9 cellular contexts compared by ENCODE assay signal in the genomic region with DNA sequence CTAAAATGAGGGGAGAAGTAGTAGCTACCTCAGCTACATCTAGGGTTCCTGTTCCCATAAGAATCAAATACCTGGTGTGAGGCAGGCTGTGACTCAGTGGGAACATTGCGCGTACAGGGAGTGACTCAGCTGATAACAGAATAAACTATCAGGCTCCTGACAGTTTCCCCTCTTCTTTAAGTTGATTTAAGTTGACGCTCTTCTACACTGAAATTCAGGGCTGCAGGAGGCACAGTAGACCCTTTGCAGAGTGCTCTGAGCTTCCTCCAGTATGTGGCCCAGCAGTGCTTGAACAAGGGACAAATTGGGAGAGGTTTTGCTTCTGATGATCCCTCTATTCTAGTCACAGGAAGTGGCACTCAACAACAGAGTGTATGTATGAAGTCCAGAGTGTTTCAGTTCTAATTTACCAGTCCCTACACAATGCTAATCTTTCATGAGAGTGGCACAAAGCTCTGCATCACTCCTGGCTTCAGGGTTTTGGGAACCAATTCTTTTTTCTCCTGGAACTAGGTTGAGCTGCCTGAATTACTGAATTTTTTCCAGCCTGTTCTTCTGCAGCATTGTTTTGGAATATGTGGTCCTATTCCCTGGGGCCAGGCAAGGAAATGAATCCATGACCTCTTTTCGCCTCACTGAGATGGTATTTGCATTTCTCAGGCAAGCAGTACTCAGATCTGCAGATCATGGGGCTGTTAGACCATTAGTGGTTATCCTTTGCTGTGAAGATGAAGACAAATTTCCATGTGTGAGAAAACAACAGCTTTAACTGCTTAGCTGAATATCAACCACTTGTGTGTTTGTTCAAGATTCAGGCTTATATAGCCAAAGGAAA. TPM values are rescaled to one million over a fixed set of nuclear protein-coding genes. Genes with fewer than 3 reads are reported as not detected.
DNase-seq lines count a peak whose midpoint lies in the region; ATAC-seq and TF ChIP-seq lines count a peak whose summit lies in the region.
"Had no signal": no experiment of that assay in that cellular context is flagged by ENCODE, and none has a peak within 500 bp of the region (broad histone marks: within the 10 kb centered on the region; RNA-seq: fewer than 3 reads in every experiment).

No MANE protein-coding gene starts in this region.

- H3K4me3 Mint-ChIP-seq in activated CD4-positive, alpha-beta T cell treated with anti-CD3 and anti-CD28 coated beads for 36 hours = no peak overlapping the region

- H3K27ac ChIP-seq in PC-3 (ENCODE audit: low read length) (peak overlapping the region; percentile 63), esophagus squamous epithelium (peak overlapping the region in 3 of 4 donors; percentile 48 to 74 (median 71)), skeletal muscle tissue (ENCODE audit: low read depth, low read length) (peak overlapping the region; percentile 17)

- peaks cover 58% of the 10 kb centered on the region for H3K4me1 Mint-ChIP-seq in activated CD4-positive, alpha-beta T cell treated with anti-CD3 and anti-CD28 coated beads for 36 hours

- peak overlapping the region; percentile 45 for H2AFZ ChIP-seq in PC-3 (ENCODE audit: low read length)

- TF ChIP-seq CTCF in PC-3 (conservative IDR thresholded peaks at IDR 0.05; ENCODE audit: low read depth, low read length) (no peak), esophagus squamous epithelium (IDR thresholded peaks at IDR 0.05) (no peak)

- no peaks in the 10 kb centered on the region for H4K20me1 ChIP-seq in PC-3 (ENCODE audit: low read length)

- CTCF ChIA-PET in activated CD4-positive, alpha-beta T cell treated with anti-CD3 and anti-CD28 coated beads for 36 hours (lab: Charles Lee) = interaction anchor here (0.6 to 8.2 kb wide), 31 partner anchors 11 to 610 kb away, joined by 3 to 124 read pairs (median 5); a partner anchor contains a TSS
- CTCF ChIA-PET in PC-3 (lab: Charles Lee) = interaction anchor here (1.3 to 1.4 kb wide), 2 partner anchors 10 to 61 kb away, joined by 4 to 7 read pairs; no protein-coding TSS in a partner anchor

- H3K27ac Mint-ChIP-seq in activated CD4-positive, alpha-beta T cell treated with anti-CD3 and anti-CD28 coated beads for 36 hours = peak overlapping the region; percentile 64

- no peaks in the 10 kb centered on the region for H3K27me3 Mint-ChIP-seq in activated CD4-positive, alpha-beta T cell treated with anti-CD3 and anti-CD28 coated beads for 36 hours

- H3K4me1 ChIP-seq in PC-3 (ENCODE audit: insufficient read depth, low read length) (peaks cover 31% of the 10 kb centered on the region), esophagus squamous epithelium (peaks cover 14 to 45% (median 15%) of the 10 kb centered on the region in 3 donors), skeletal muscle tissue (ENCODE audit: control insufficient read depth in 3 of 3, insufficient read depth in 3 of 3, low read length in 3 of 3) (peaks cover 8 to 15% (median 14%) of the 10 kb centered on the region in 3 donors)

- no peaks in the 10 kb centered on the region for H3K79me2 ChIP-seq in PC-3 (ENCODE audit: low read length)

- intact Hi-C loops in activated CD4-positive, alpha-beta T cell treated with anti-CD3 and anti-CD28 coated beads for 36 hours (cut with DNase I, micrococcal nuclease) = loop anchor here in 1 of 2 experiments (5.0 kb wide), 1 partner anchor 99 kb away; a partner anchor contains a TSS
- intact Hi-C loops in PC-3 (cut with micrococcal nuclease) (loop anchor here (5.0 to 10.0 kb wide), 2 partner anchors 204 to 686 kb away; no protein-coding TSS in a partner anchor), esophagus squamous epithelium (cut with DNase I) (loop anchor here (5.0 kb wide), 1 partner anchor 54 kb away; no protein-coding TSS in a partner anchor)

- no peak for TF ChIP-seq POLR2A in esophagus squamous epithelium (IDR thresholded peaks at IDR 0.05)

- ATAC-seq in activated CD4-positive, alpha-beta T cell treated with anti-CD3 and anti-CD28 coated beads for 36 hours = peak; percentile 21
- peak; percentile 48 for ATAC-seq in PC-3
- no peak for ATAC-seq in HG02870 (IDR thresholded peaks at IDR 0.05; ENCODE audit: unreplicated experiment)

- peak; percentile 38 for DNase-seq in activated CD4-positive, alpha-beta T cell treated with anti-CD3 and anti-CD28 coated beads for 36 hours
- no peak for DNase-seq in activated CD4-positive, alpha-beta T cell treated with anti-CD3 and anti-CD28 coated beads for 4 hours
- DNase-seq in PC-3 (peak; percentile 65), esophagus squamous epithelium (lab: John Stamatoyannopoulos, UW) (no peak), NCI-H2227 treated with DMSO at 0.1 percent for 48 hours (lab: John Stamatoyannopoulos, UW) (no peak), islet precursor cell (no peak)

- no peaks in the 10 kb centered on the region for H3K9me3 Mint-ChIP-seq in activated CD4-positive, alpha-beta T cell treated with anti-CD3 and anti-CD28 coated beads for 36 hours (ENCODE audit: low read depth)

- no peaks in the 10 kb centered on the region for H3F3A ChIP-seq in PC-3 (ENCODE audit: low read length, unreplicated experiment)

- H3K36me3 Mint-ChIP-seq in activated CD4-positive, alpha-beta T cell treated with anti-CD3 and anti-CD28 coated beads for 36 hours (ENCODE audit: low read depth) = no peaks in the 10 kb centered on the region
- H3K36me3 Mint-ChIP-seq: CD4-positive, CD25-positive, alpha-beta regulatory T cell had no signal

- H3K27me3 ChIP-seq in PC-3 (ENCODE audit: low read length) (no peaks in the 10 kb centered on the region), esophagus squamous epithelium (no peaks in the 10 kb centered on the region), skeletal muscle tissue (ENCODE audit: control insufficient read depth in 3 of 3, insufficient read depth in 3 of 3, low read length in 3 of 3) (no peaks in the 10 kb centered on the region)

- H3K4me3 ChIP-seq in PC-3 (ENCODE audit: low read length) = no peak overlapping the region
- no peak overlapping the region for H3K4me3 ChIP-seq in esophagus squamous epithelium
- H3K4me3 ChIP-seq in skeletal muscle tissue (ENCODE audit: low read length in 3 of 3) = no peak overlapping the region

- POLR2A ChIA-PET in activated CD4-positive, alpha-beta T cell treated with anti-CD3 and anti-CD28 coated beads for 36 hours (lab: Charles Lee) = interaction anchor here (0.5 to 0.6 kb wide), 2 partner anchors 19 to 118 kb away, joined by 3 read pairs; no protein-coding TSS in a partner anchor
- POLR2A ChIA-PET in PC-3 (lab: Charles Lee; ENCODE audit: unreplicated experiment) = no interaction called here

- H3K9me3 ChIP-seq in PC-3 (ENCODE audit: low read length) (no peaks in the 10 kb centered on the region), esophagus squamous epithelium (no peaks in the 10 kb centered on the region), skeletal muscle tissue (ENCODE audit: control insufficient read depth in 3 of 3, low read length in 3 of 3) (no peaks in the 10 kb centered on the region)

- no peaks in the 10 kb centered on the region for H3K9me2 ChIP-seq in PC-3 (replicated peaks; ENCODE audit: low read length)

- H3K9ac ChIP-seq in PC-3 (ENCODE audit: low read length) = peak overlapping the region; percentile 31; the same call in 1 of the 2 replicates
- no peak overlapping the region for H3K9ac ChIP-seq in skeletal muscle tissue (ENCODE audit: low read depth in 1 of 3, low read length in 3 of 3)

- H3K4me2 ChIP-seq in PC-3 (ENCODE audit: low read length) = peak overlapping the region; percentile 60

- no TSS peak for BruUV-seq in PC-3 (replicated peaks; lab: Mats Ljungman, UMichigan)

- WGBS in esophagus squamous epithelium, 2 donors = 39 to 64% methylated on average over 4 of the region's 4 CpGs

- H3K36me3 ChIP-seq in PC-3 (ENCODE audit: low read depth, low read length) (no peaks in the 10 kb centered on the region), esophagus squamous epithelium (no peaks in the 10 kb centered on the region), skeletal muscle tissue (ENCODE audit: control insufficient read depth in 3 of 3, insufficient read depth in 3 of 3, low read length in 3 of 3) (no peaks in the 10 kb centered on the region)

RNA-seq across cellular contexts. Expression of a gene that starts 25.5 kb away (rescaled TPM):
- 100 to 1,000 TPM in 1 of 2 experiments, 10 to 100 TPM in 1; 84.9 to 111 TPM for total RNA-seq in activated CD4-positive, alpha-beta T cell treated with anti-CD3 and anti-CD28 coated beads for 36 hours
- total RNA-seq in PC-3 (2014; rRNA removed) = not detected in 2 replicates
- total RNA-seq in esophagus squamous epithelium = 1 to 10 TPM in 3 of 4 donors, under 1 TPM in 1; 0.59 to 2.7 (median 2.1) TPM
- total RNA-seq in skeletal muscle tissue = 1.6 TPM

RNA-seq across cellular contexts. Expression of a gene that starts 49.8 kb away (rescaled TPM):
- total RNA-seq in activated CD4-positive, alpha-beta T cell treated with anti-CD3 and anti-CD28 coated beads for 36 hours = under 1 TPM; 0.16 to 0.25 TPM
- total RNA-seq in PC-3 (2014; rRNA removed) (not detected in 2 replicates), esophagus squamous epithelium (10 to 100 TPM in 1 of 4 donors, 1 to 10 TPM in 2, under 1 TPM in 1; 0.19 to 15.4 (median 3.2) TPM), skeletal muscle tissue (1.6 TPM)

Comparison
In these comparisons a context has a peak if more than half of its experiments do, and no peak if none do; other contexts are left out.
1. DNase-seq: peak in activated CD4-positive, alpha-beta T cell treated with anti-CD3 and anti-CD28 coated beads for 36 hours (single experiment) and PC-3 (single experiment); none in activated CD4-positive, alpha-beta T cell treated with anti-CD3 and anti-CD28 coated beads for 4 hours (0 of 2), esophagus squamous epithelium (single experiment), NCI-H2227 treated with DMSO at 0.1 percent for 48 hours (single experiment) and islet precursor cell (single experiment).
2. H3K27ac ChIP-seq: peak in every context shown above with its lines; median percentile 71 in esophagus squamous epithelium; 63 in PC-3; 17 in skeletal muscle tissue.
3. RNA of a gene that starts 25.5 kb away (total RNA-seq): 84.9 to 111 TPM in activated CD4-positive, alpha-beta T cell treated with anti-CD3 and anti-CD28 coated beads for 36 hours; 0.59 to 2.7 TPM in esophagus squamous epithelium, 1.6 TPM in skeletal muscle tissue (single experiment) and not detected in PC-3; every median in the first group is over 10 times any median in the second.